ENCODE assay signal across 1 cellular context in the genomic region with DNA sequence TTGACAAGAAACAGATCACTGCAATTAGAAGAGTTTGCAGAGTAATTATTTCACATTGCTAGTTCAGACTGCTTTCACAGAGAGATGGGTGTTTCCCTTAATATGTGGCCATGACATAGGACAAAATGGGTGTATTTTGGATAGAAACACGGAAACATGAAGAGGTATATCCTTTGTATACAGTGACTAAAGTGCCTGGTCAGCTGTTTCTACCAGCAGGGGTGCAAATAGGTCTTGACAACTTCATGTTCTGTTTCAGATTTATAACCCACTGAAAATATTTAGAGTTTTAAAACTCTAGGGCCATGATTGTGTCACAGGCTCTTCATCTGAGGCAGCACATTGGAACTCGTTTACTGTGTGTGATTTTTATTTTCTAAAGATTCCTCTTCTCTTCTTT.
TF ChIP-seq lines count a peak whose summit lies in the region.

No MANE protein-coding gene starts in this region.

TF ChIP-seq in GM23338, 12 proteins besides CTCF, POLR2A, EP300 and RAD21 (continued from another document):
- TF ChIP-seq, protein P1, sequence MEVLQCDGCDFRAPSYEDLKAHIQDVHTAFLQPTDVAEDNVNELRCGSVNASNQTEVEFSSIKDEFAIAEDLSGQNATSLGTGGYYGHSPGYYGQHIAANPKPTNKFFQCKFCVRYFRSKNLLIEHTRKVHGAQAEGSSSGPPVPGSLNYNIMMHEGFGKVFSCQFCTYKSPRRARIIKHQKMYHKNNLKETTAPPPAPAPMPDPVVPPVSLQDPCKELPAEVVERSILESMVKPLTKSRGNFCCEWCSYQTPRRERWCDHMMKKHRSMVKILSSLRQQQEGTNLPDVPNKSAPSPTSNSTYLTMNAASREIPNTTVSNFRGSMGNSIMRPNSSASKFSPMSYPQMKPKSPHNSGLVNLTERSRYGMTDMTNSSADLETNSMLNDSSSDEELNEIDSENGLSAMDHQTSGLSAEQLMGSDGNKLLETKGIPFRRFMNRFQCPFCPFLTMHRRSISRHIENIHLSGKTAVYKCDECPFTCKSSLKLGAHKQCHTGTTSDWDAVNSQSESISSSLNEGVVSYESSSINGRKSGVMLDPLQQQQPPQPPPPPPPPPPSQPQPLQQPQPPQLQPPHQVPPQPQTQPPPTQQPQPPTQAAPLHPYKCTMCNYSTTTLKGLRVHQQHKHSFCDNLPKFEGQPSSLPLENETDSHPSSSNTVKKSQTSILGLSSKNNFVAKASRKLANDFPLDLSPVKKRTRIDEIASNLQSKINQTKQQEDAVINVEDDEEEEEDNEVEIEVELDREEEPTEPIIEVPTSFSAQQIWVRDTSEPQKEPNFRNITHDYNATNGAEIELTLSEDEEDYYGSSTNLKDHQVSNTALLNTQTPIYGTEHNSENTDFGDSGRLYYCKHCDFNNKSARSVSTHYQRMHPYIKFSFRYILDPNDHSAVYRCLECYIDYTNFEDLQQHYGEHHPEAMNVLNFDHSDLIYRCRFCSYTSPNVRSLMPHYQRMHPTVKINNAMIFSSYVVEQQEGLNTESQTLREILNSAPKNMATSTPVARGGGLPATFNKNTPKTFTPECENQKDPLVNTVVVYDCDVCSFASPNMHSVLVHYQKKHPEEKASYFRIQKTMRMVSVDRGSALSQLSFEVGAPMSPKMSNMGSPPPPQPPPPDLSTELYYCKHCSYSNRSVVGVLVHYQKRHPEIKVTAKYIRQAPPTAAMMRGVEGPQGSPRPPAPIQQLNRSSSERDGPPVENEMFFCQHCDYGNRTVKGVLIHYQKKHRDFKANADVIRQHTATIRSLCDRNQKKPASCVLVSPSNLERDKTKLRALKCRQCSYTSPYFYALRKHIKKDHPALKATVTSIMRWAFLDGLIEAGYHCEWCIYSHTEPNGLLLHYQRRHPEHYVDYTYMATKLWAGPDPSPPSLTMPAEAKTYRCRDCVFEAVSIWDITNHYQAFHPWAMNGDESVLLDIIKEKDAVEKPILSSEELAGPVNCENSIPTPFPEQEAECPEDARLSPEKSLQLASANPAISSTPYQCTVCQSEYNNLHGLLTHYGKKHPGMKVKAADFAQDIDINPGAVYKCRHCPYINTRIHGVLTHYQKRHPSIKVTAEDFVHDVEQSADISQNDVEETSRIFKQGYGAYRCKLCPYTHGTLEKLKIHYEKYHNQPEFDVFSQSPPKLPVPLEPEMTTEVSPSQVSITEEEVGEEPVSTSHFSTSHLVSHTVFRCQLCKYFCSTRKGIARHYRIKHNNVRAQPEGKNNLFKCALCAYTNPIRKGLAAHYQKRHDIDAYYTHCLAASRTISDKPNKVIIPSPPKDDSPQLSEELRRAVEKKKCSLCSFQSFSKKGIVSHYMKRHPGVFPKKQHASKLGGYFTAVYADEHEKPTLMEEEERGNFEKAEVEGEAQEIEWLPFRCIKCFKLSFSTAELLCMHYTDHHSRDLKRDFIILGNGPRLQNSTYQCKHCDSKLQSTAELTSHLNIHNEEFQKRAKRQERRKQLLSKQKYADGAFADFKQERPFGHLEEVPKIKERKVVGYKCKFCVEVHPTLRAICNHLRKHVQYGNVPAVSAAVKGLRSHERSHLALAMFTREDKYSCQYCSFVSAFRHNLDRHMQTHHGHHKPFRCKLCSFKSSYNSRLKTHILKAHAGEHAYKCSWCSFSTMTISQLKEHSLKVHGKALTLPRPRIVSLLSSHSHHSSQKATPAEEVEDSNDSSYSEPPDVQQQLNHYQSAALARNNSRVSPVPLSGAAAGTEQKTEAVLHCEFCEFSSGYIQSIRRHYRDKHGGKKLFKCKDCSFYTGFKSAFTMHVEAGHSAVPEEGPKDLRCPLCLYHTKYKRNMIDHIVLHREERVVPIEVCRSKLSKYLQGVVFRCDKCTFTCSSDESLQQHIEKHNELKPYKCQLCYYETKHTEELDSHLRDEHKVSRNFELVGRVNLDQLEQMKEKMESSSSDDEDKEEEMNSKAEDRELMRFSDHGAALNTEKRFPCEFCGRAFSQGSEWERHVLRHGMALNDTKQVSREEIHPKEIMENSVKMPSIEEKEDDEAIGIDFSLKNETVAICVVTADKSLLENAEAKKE (CRISPR knock-in tag; IDR thresholded peaks at IDR 0.05): no peak
- TF ChIP-seq ETS1 (IDR thresholded peaks at IDR 0.05): no peak
- TF ChIP-seq JUNB (IDR thresholded peaks at IDR 0.05; ENCODE audit: unreplicated experiment): no peak
- TF ChIP-seq, protein P2, sequence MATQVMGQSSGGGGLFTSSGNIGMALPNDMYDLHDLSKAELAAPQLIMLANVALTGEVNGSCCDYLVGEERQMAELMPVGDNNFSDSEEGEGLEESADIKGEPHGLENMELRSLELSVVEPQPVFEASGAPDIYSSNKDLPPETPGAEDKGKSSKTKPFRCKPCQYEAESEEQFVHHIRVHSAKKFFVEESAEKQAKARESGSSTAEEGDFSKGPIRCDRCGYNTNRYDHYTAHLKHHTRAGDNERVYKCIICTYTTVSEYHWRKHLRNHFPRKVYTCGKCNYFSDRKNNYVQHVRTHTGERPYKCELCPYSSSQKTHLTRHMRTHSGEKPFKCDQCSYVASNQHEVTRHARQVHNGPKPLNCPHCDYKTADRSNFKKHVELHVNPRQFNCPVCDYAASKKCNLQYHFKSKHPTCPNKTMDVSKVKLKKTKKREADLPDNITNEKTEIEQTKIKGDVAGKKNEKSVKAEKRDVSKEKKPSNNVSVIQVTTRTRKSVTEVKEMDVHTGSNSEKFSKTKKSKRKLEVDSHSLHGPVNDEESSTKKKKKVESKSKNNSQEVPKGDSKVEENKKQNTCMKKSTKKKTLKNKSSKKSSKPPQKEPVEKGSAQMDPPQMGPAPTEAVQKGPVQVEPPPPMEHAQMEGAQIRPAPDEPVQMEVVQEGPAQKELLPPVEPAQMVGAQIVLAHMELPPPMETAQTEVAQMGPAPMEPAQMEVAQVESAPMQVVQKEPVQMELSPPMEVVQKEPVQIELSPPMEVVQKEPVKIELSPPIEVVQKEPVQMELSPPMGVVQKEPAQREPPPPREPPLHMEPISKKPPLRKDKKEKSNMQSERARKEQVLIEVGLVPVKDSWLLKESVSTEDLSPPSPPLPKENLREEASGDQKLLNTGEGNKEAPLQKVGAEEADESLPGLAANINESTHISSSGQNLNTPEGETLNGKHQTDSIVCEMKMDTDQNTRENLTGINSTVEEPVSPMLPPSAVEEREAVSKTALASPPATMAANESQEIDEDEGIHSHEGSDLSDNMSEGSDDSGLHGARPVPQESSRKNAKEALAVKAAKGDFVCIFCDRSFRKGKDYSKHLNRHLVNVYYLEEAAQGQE (IDR thresholded peaks at IDR 0.05; ENCODE audit: unreplicated experiment): no peak
- TF ChIP-seq ZNF114 (CRISPR knock-in tag; IDR thresholded peaks at IDR 0.05): no peak
- TF ChIP-seq NANOG (IDR thresholded peaks at IDR 0.05; ENCODE audit: borderline replicate concordance): no peak
- no peak for TF ChIP-seq ZNF331 (CRISPR knock-in tag; IDR thresholded peaks at IDR 0.05; ENCODE audit: low read depth)
- TF ChIP-seq EZH2phosphoT487 (IDR thresholded peaks at IDR 0.05; ENCODE audit: unreplicated experiment): no peak
- no peak for TF ChIP-seq POLR2AphosphoS5 (IDR thresholded peaks at IDR 0.05; ENCODE audit: low read depth)
- TF ChIP-seq CREB1 (CRISPR knock-in tag; IDR thresholded peaks at IDR 0.05; ENCODE audit: low read depth): no peak
